Comparison of ENCODE assay signal across 1 cellular context in genomic region chr5:133807348-133807747, GRCh38.
TF ChIP-seq lines count a peak whose summit lies in the region.

No MANE protein-coding gene starts in this region.

TF ChIP-seq in H1, 55 proteins besides CTCF, POLR2A, EP300 and RAD21 (continued from another document):
- TF ChIP-seq CHD7 (IDR thresholded peaks at IDR 0.05; ENCODE audit: insufficient replicate concordance, low read length) (no peak), CHD1 (IDR thresholded peaks at IDR 0.05; ENCODE audit: low read depth, low read length) (no peak), PHF8 (conservative IDR thresholded peaks at IDR 0.05; ENCODE audit: low read depth, low read length) (no peak), BCL11A (IDR thresholded peaks at IDR 0.05; ENCODE audit: low read depth in 2 of 2, low read length in 2 of 2) (no peak), HDAC6 (IDR thresholded peaks at IDR 0.05; ENCODE audit: low read depth, low read length) (no peak), RFX5 (IDR thresholded peaks at IDR 0.05; ENCODE audit: borderline replicate concordance, low read depth, low read length) (no peak), GABPA (IDR thresholded peaks at IDR 0.05; ENCODE audit: borderline replicate concordance, insufficient read depth, low read length) (no peak), SIRT6 (IDR thresholded peaks at IDR 0.05; ENCODE audit: low read length) (no peak), KDM5A (IDR thresholded peaks at IDR 0.05; ENCODE audit: low read length) (no peak), CEBPB (IDR thresholded peaks at IDR 0.05; ENCODE audit: low read depth, low read length) (no peak), EZH2 (IDR thresholded peaks at IDR 0.05; ENCODE audit: low read depth, low read length, severe bottlenecking) (no peak)
